ENCODE assay signal across 9 cellular contexts in the genomic region with DNA sequence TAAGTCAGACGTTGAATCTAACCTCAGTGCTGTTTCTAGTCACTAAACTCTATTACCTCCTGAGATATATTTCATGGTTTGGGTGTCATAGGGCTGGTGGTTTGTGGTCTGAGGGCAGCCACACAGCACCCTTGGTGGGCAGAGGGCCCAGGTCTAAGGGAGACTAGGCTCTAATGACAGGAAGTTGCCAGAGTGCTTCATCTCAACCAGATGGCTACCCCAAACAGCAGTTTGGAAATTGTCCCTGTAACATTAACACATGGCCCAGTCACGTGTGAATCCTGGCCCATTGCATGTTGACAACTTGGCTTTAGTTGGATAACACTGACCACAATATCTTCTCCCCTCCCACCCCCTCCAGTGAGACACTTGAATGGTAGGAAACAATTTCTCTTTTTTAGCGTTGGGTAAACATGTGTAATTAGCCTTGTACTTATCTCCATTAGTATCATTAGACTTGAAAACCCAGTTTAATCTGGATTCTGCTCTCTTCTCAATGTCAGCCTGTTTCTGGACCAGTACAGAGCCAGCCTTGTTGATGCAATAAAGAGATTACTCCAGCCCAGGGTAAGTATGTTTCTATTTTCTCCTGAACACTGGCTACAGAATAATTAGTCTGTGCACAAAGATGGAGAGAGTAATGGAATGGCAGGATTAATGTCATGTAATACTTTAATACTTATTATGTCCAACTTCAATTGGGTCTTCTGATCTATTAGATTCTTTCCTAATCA.
DNase-seq lines count a peak whose midpoint lies in the region; ATAC-seq and TF ChIP-seq lines count a peak whose summit lies in the region.
"Had no signal": no experiment of that assay in that cellular context is flagged by ENCODE, and none has a peak within 500 bp of the region (broad histone marks: within the 10 kb centered on the region; RNA-seq: fewer than 3 reads in every experiment).

No MANE protein-coding gene starts in this region.

- no peaks in the 10 kb centered on the region for H3K27me3 ChIP-seq in H7 (ENCODE audit: control insufficient read depth, insufficient read depth, low read length)

- no peak overlapping the region for H3K4me3 ChIP-seq in H7 (ENCODE audit: insufficient read depth, low read depth, low read length)

- H3K27me3 Mint-ChIP-seq in activated T-cell treated with anti-CD3 and anti-CD28 coated beads, Interleukin-2, amount 50 U/mL, for 72 hours (ENCODE audit: low read depth) = no peaks in the 10 kb centered on the region
- H3K27me3 Mint-ChIP-seq in activated T-cell treated with anti-CD3 and anti-CD28 coated beads, Interleukin-2, amount 50 U/mL, for 4 hours (ENCODE audit: low read depth) = no peaks in the 10 kb centered on the region
- H3K27me3 Mint-ChIP-seq in T-helper 2 cell treated with Interferon-gamma antibody and Interleukin-4, amounts not matched to agents 5 μg/mL and 100 μg/mL, for 36 hours (ENCODE audit: low read depth) = no peaks in the 10 kb centered on the region
- no peaks in the 10 kb centered on the region for H3K27me3 Mint-ChIP-seq in stimulated activated naive CD8-positive, alpha-beta T cell treated with anti-CD3 and anti-CD28 coated beads, Interleukin-15, amount 100 ng/mL, for 72 hours
- H3K27me3 Mint-ChIP-seq in MCF 10A (ENCODE audit: insufficient read depth, unreplicated experiment) = no peaks in the 10 kb centered on the region

- no peak overlapping the region for H3K4me3 Mint-ChIP-seq in activated T-cell treated with anti-CD3 and anti-CD28 coated beads, Interleukin-2, amount 50 U/mL, for 72 hours
- H3K4me3 Mint-ChIP-seq in activated T-cell treated with anti-CD3 and anti-CD28 coated beads, Interleukin-2, amount 50 U/mL, for 4 hours = no peak overlapping the region
- no peak overlapping the region for H3K4me3 Mint-ChIP-seq in T-helper 2 cell treated with Interferon-gamma antibody and Interleukin-4, amounts not matched to agents 5 μg/mL and 100 μg/mL, for 36 hours
- no peak overlapping the region for H3K4me3 Mint-ChIP-seq in stimulated activated naive CD8-positive, alpha-beta T cell treated with anti-CD3 and anti-CD28 coated beads, Interleukin-15, amount 100 ng/mL, for 72 hours
- no peak overlapping the region for H3K4me3 Mint-ChIP-seq in MCF 10A (ENCODE audit: unreplicated experiment)

- peaks cover 0 to 3% of the 10 kb centered on the region in 2 donors for H3K36me3 Mint-ChIP-seq in activated T-cell treated with anti-CD3 and anti-CD28 coated beads, Interleukin-2, amount 50 U/mL, for 72 hours (ENCODE audit: insufficient read depth in 2 of 2)
- H3K36me3 Mint-ChIP-seq in activated T-cell treated with anti-CD3 and anti-CD28 coated beads, Interleukin-2, amount 50 U/mL, for 4 hours (ENCODE audit: insufficient read depth) = peaks cover 13% of the 10 kb centered on the region
- no peaks in the 10 kb centered on the region for H3K36me3 Mint-ChIP-seq in T-helper 2 cell treated with Interferon-gamma antibody and Interleukin-4, amounts not matched to agents 5 μg/mL and 100 μg/mL, for 36 hours (ENCODE audit: low read depth)
- H3K36me3 Mint-ChIP-seq in MCF 10A (ENCODE audit: insufficient read depth, unreplicated experiment) = peaks cover 4% of the 10 kb centered on the region

- no peak overlapping the region for H3K27ac Mint-ChIP-seq in activated T-cell treated with anti-CD3 and anti-CD28 coated beads, Interleukin-2, amount 50 U/mL, for 72 hours
- H3K27ac Mint-ChIP-seq in T-helper 2 cell treated with Interferon-gamma antibody and Interleukin-4, amounts not matched to agents 5 μg/mL and 100 μg/mL, for 36 hours = no peak overlapping the region
- H3K27ac Mint-ChIP-seq in stimulated activated naive CD8-positive, alpha-beta T cell treated with anti-CD3 and anti-CD28 coated beads, Interleukin-15, amount 100 ng/mL, for 72 hours = no peak overlapping the region
- H3K27ac Mint-ChIP-seq in MCF 10A (ENCODE audit: low read depth, unreplicated experiment) = no peak overlapping the region

- no peaks in the 10 kb centered on the region for H3K9me3 Mint-ChIP-seq in activated T-cell treated with anti-CD3 and anti-CD28 coated beads, Interleukin-2, amount 50 U/mL, for 72 hours
- no peaks in the 10 kb centered on the region for H3K9me3 Mint-ChIP-seq in activated T-cell treated with anti-CD3 and anti-CD28 coated beads, Interleukin-2, amount 50 U/mL, for 4 hours
- no peaks in the 10 kb centered on the region for H3K9me3 Mint-ChIP-seq in T-helper 2 cell treated with Interferon-gamma antibody and Interleukin-4, amounts not matched to agents 5 μg/mL and 100 μg/mL, for 36 hours
- no peaks in the 10 kb centered on the region for H3K9me3 Mint-ChIP-seq in stimulated activated naive CD8-positive, alpha-beta T cell treated with anti-CD3 and anti-CD28 coated beads, Interleukin-15, amount 100 ng/mL, for 72 hours
- H3K9me3 Mint-ChIP-seq in MCF 10A (ENCODE audit: unreplicated experiment) = no peaks in the 10 kb centered on the region

- CTCF ChIA-PET in MCF 10A (lab: Yijun Ruan, JAX) = no interaction called here

- intact Hi-C loops in MCF 10A (cut with micrococcal nuclease) = no loop called here

- peak; percentile 40 to 41 for DNase-seq in activated T-cell treated with anti-CD3 and anti-CD28 coated beads, Interleukin-2, amount 50 U/mL, for 72 hours
- DNase-seq in activated T-cell treated with anti-CD3 and anti-CD28 coated beads, Interleukin-2, amount 50 U/mL, for 4 hours = no peak
- DNase-seq in T-helper 2 cell treated with Interferon-gamma antibody and Interleukin-4, amounts not matched to agents 5 μg/mL and 100 μg/mL, for 36 hours (ENCODE audit: low spot score) = peak; percentile 38
- peak; percentile 44 to 70 for DNase-seq in stimulated activated naive CD8-positive, alpha-beta T cell treated with anti-CD3 and anti-CD28 coated beads, Interleukin-15, amount 100 ng/mL, for 72 hours
- no peak for DNase-seq in MCF 10A (ENCODE audit: unreplicated experiment)
- DNase-seq in H7 = no peak
- DNase-seq: caudate nucleus had no signal

- H3K36me3 ChIP-seq in H7 (replicated peaks; ENCODE audit: control insufficient read depth, insufficient read depth, low read length) = no peaks in the 10 kb centered on the region

- no TSS peak for BruUV-seq in MCF 10A (replicated peaks; lab: Mats Ljungman, UMichigan)

- peak; percentile 86 to 95 for ATAC-seq in activated T-cell treated with anti-CD3 and anti-CD28 coated beads, Interleukin-2, amount 50 U/mL, for 72 hours (replicated peaks in 1 of 2)
- no peak for ATAC-seq in activated T-cell treated with anti-CD3 and anti-CD28 coated beads, Interleukin-2, amount 50 U/mL, for 4 hours
- ATAC-seq in HG03565 (IDR thresholded peaks at IDR 0.05; ENCODE audit: unreplicated experiment) = peak; percentile 61
- ATAC-seq in stimulated activated naive CD8-positive, alpha-beta T cell treated with anti-CD3 and anti-CD28 coated beads, Interleukin-15, amount 100 ng/mL, for 72 hours = peak; percentile 98
- no peak for ATAC-seq in GM21737 (IDR thresholded peaks at IDR 0.05; ENCODE audit: unreplicated experiment)

- H3K4me1 Mint-ChIP-seq in activated T-cell treated with anti-CD3 and anti-CD28 coated beads, Interleukin-2, amount 50 U/mL, for 72 hours (ENCODE audit: low read depth) = no peaks in the 10 kb centered on the region
- H3K4me1 Mint-ChIP-seq in activated T-cell treated with anti-CD3 and anti-CD28 coated beads, Interleukin-2, amount 50 U/mL, for 4 hours (ENCODE audit: low read depth) = no peaks in the 10 kb centered on the region
- peaks cover 16% of the 10 kb centered on the region for H3K4me1 Mint-ChIP-seq in T-helper 2 cell treated with Interferon-gamma antibody and Interleukin-4, amounts not matched to agents 5 μg/mL and 100 μg/mL, for 36 hours (ENCODE audit: low read depth)
- peaks cover 8% of the 10 kb centered on the region for H3K4me1 Mint-ChIP-seq in stimulated activated naive CD8-positive, alpha-beta T cell treated with anti-CD3 and anti-CD28 coated beads, Interleukin-15, amount 100 ng/mL, for 72 hours
- no peaks in the 10 kb centered on the region for H3K4me1 Mint-ChIP-seq in MCF 10A (ENCODE audit: insufficient read depth, unreplicated experiment)

- no peak for TF ChIP-seq CTCF in MCF 10A (IDR thresholded peaks at IDR 0.05; ENCODE audit: unreplicated experiment)

- POLR2A ChIA-PET in MCF 10A (lab: Yijun Ruan, JAX) = no interaction called here

Comparison
In these comparisons a context has a peak if more than half of its experiments do, and no peak if none do; other contexts are left out.
1. ATAC-seq: peak in activated T-cell treated with anti-CD3 and anti-CD28 coated beads, Interleukin-2, amount 50 U/mL, for 72 hours (2 of 2), HG03565 (single experiment) and stimulated activated naive CD8-positive, alpha-beta T cell treated with anti-CD3 and anti-CD28 coated beads, Interleukin-15, amount 100 ng/mL, for 72 hours (single experiment); none in activated T-cell treated with anti-CD3 and anti-CD28 coated beads, Interleukin-2, amount 50 U/mL, for 4 hours (0 of 2) and GM21737 (single experiment).
2. DNase-seq: peak in activated T-cell treated with anti-CD3 and anti-CD28 coated beads, Interleukin-2, amount 50 U/mL, for 72 hours (2 of 2), T-helper 2 cell treated with Interferon-gamma antibody and Interleukin-4, amounts not matched to agents 5 μg/mL and 100 μg/mL, for 36 hours (single experiment) and stimulated activated naive CD8-positive, alpha-beta T cell treated with anti-CD3 and anti-CD28 coated beads, Interleukin-15, amount 100 ng/mL, for 72 hours (2 of 2); none in activated T-cell treated with anti-CD3 and anti-CD28 coated beads, Interleukin-2, amount 50 U/mL, for 4 hours (single experiment), MCF 10A (single experiment) and H7 (single experiment).